ENCODE assay signal across 1 cellular context in genomic region chr17:48954300-48954755, GRCh38.
A peak's percentile ranks its signal among the peaks of the same experiment; 100 is the strongest.
TF ChIP-seq lines count a peak whose summit lies in the region.

No MANE protein-coding gene starts in this region.

TF ChIP-seq in HepG2, 621 proteins besides CTCF, POLR2A, EP300 and RAD21 (continues in another document):
- peak; percentile 53; the same call in 1 of the 2 replicates for TF ChIP-seq ELF3 (CRISPR knock-in tag; IDR thresholded peaks at IDR 0.05)
- no peak for TF ChIP-seq NFYB (CRISPR knock-in tag; IDR thresholded peaks at IDR 0.05)
- no peak for TF ChIP-seq ZNF20 (CRISPR knock-in tag; IDR thresholded peaks at IDR 0.05)
- no peak for TF ChIP-seq NR2C2 (CRISPR knock-in tag; IDR thresholded peaks at IDR 0.05; ENCODE audit: borderline replicate concordance)
- no peak for TF ChIP-seq ZNF234 (CRISPR knock-in tag; conservative IDR thresholded peaks at IDR 0.05)
- no peak for TF ChIP-seq RNF219 (CRISPR knock-in tag; IDR thresholded peaks at IDR 0.05)
- 0 out of 2 replicates have a peak, but pooled peaks have one; percentile 59 for TF ChIP-seq NCOA1 (CRISPR knock-in tag; IDR thresholded peaks at IDR 0.05)
- TF ChIP-seq ZSCAN22 (CRISPR knock-in tag; IDR thresholded peaks at IDR 0.05), result no peak
- TF ChIP-seq ZNF564 (CRISPR knock-in tag; IDR thresholded peaks at IDR 0.05), result no peak
- TF ChIP-seq ZNF703 (CRISPR knock-in tag; IDR thresholded peaks at IDR 0.05; ENCODE audit: borderline replicate concordance), result no peak
- no peak for TF ChIP-seq TOE1 (CRISPR knock-in tag; IDR thresholded peaks at IDR 0.05)
- no peak for TF ChIP-seq SRSF9 (IDR thresholded peaks at IDR 0.05; ENCODE audit: borderline replicate concordance, insufficient read depth, low read depth, low read length, poor library complexity, severe bottlenecking)
- TF ChIP-seq MTA3 (CRISPR knock-in tag; IDR thresholded peaks at IDR 0.05), result no peak
- TF ChIP-seq ZNF790 (CRISPR knock-in tag; IDR thresholded peaks at IDR 0.05; ENCODE audit: borderline replicate concordance), result no peak
- TF ChIP-seq SKI (IDR thresholded peaks at IDR 0.05; ENCODE audit: partially characterized antibody), result no peak
- TF ChIP-seq ISL2 (CRISPR knock-in tag; IDR thresholded peaks at IDR 0.05), result no peak; the same call in 1 of the 2 replicates
- no peak for TF ChIP-seq DMTF1 (CRISPR knock-in tag; IDR thresholded peaks at IDR 0.05)
- TF ChIP-seq ZNF576 (CRISPR knock-in tag; IDR thresholded peaks at IDR 0.05), result no peak
- TF ChIP-seq PPARG (CRISPR knock-in tag; conservative IDR thresholded peaks at IDR 0.05), result no peak
- no peak for TF ChIP-seq SNRNP70 (IDR thresholded peaks at IDR 0.05; ENCODE audit: low read depth, low read length)
- no peak for TF ChIP-seq MEF2D (CRISPR knock-in tag; IDR thresholded peaks at IDR 0.05)
- TF ChIP-seq PLSCR1 (CRISPR knock-in tag; IDR thresholded peaks at IDR 0.05; ENCODE audit: borderline replicate concordance), result no peak
- TF ChIP-seq MBD4 (IDR thresholded peaks at IDR 0.05; ENCODE audit: borderline replicate concordance, low read length), result no peak
- no peak for TF ChIP-seq YY1 (IDR thresholded peaks at IDR 0.05; ENCODE audit: insufficient read depth, insufficient replicate concordance, low read depth, low read length)
- TF ChIP-seq ZNF552 (CRISPR knock-in tag; IDR thresholded peaks at IDR 0.05; ENCODE audit: borderline replicate concordance), result no peak
- TF ChIP-seq ZNF589 (CRISPR knock-in tag; conservative IDR thresholded peaks at IDR 0.05), result no peak
- no peak for TF ChIP-seq ATF3 (CRISPR knock-in tag; IDR thresholded peaks at IDR 0.05)
- TF ChIP-seq ZNF496 (CRISPR knock-in tag; IDR thresholded peaks at IDR 0.05; ENCODE audit: insufficient replicate concordance), result no peak
- TF ChIP-seq ATF5 (CRISPR knock-in tag; IDR thresholded peaks at IDR 0.05; ENCODE audit: low read depth), result no peak
- TF ChIP-seq KDM1A (CRISPR knock-in tag; IDR thresholded peaks at IDR 0.05), result no peak
- TF ChIP-seq ZNF567 (CRISPR knock-in tag; IDR thresholded peaks at IDR 0.05; ENCODE audit: borderline replicate concordance), result no peak
- no peak for TF ChIP-seq KDM5B (CRISPR knock-in tag; IDR thresholded peaks at IDR 0.05; ENCODE audit: borderline replicate concordance)
- TF ChIP-seq TRIM24 (CRISPR knock-in tag; IDR thresholded peaks at IDR 0.05), result no peak
- peak; percentile 57; the same call in 1 of the 2 replicates for TF ChIP-seq SMAD3 (CRISPR knock-in tag; IDR thresholded peaks at IDR 0.05)
- no peak for TF ChIP-seq ATRX (CRISPR knock-in tag; IDR thresholded peaks at IDR 0.05; ENCODE audit: borderline replicate concordance)
- TF ChIP-seq ZNF205 (CRISPR knock-in tag; IDR thresholded peaks at IDR 0.05), result peak; percentile 62; the same call in 1 of the 2 replicates
- no peak for TF ChIP-seq NCOR1 (IDR thresholded peaks at IDR 0.05; ENCODE audit: borderline replicate concordance, low read length)
- no peak for TF ChIP-seq ZFP36L2 (CRISPR knock-in tag; IDR thresholded peaks at IDR 0.05)
- no peak for TF ChIP-seq ZFP41 (CRISPR knock-in tag; IDR thresholded peaks at IDR 0.05; ENCODE audit: borderline replicate concordance)
- TF ChIP-seq TEAD3 (CRISPR knock-in tag; optimal IDR thresholded peaks at IDR 0.05; ENCODE audit: borderline replicate concordance), result peak; percentile 28
- TF ChIP-seq SNAPC5 (CRISPR knock-in tag; IDR thresholded peaks at IDR 0.05; ENCODE audit: borderline replicate concordance), result no peak
- TF ChIP-seq KAT2B (IDR thresholded peaks at IDR 0.05; ENCODE audit: borderline replicate concordance, low read depth, low read length), result no peak
- no peak for TF ChIP-seq CENPT (CRISPR knock-in tag; IDR thresholded peaks at IDR 0.05; ENCODE audit: low read depth)
- no peak for TF ChIP-seq ZMYM2 (CRISPR knock-in tag; IDR thresholded peaks at IDR 0.05)
- no peak for TF ChIP-seq HMGXB3 (CRISPR knock-in tag; IDR thresholded peaks at IDR 0.05; ENCODE audit: borderline replicate concordance)
- no peak for TF ChIP-seq MATR3 (CRISPR knock-in tag; IDR thresholded peaks at IDR 0.05)
- TF ChIP-seq ZNF460 (CRISPR knock-in tag; IDR thresholded peaks at IDR 0.05; ENCODE audit: borderline replicate concordance), result no peak
- TF ChIP-seq RELA (CRISPR knock-in tag; IDR thresholded peaks at IDR 0.05), result no peak
- TF ChIP-seq ZNF546 (CRISPR knock-in tag; conservative IDR thresholded peaks at IDR 0.05), result no peak
- peak; percentile 48; the same call in 1 of the 2 replicates for TF ChIP-seq CBX5 (CRISPR knock-in tag; IDR thresholded peaks at IDR 0.05; ENCODE audit: borderline replicate concordance)
- TF ChIP-seq POGK (CRISPR knock-in tag; conservative IDR thresholded peaks at IDR 0.05), result no peak
- TF ChIP-seq SP140L (CRISPR knock-in tag; IDR thresholded peaks at IDR 0.05; ENCODE audit: borderline replicate concordance), result no peak
- TF ChIP-seq ZMAT5 (CRISPR knock-in tag; IDR thresholded peaks at IDR 0.05; ENCODE audit: borderline replicate concordance, low read depth), result no peak
- peak; percentile 72 to 91 for TF ChIP-seq HMGXB4 (CRISPR knock-in tag; IDR thresholded peaks at IDR 0.05; ENCODE audit: borderline replicate concordance in 1 of 2, low read depth in 1 of 2)
- no peak for TF ChIP-seq IRF2 (CRISPR knock-in tag; IDR thresholded peaks at IDR 0.05)
